26 cellular contexts compared by ENCODE assay signal in the genomic region with DNA sequence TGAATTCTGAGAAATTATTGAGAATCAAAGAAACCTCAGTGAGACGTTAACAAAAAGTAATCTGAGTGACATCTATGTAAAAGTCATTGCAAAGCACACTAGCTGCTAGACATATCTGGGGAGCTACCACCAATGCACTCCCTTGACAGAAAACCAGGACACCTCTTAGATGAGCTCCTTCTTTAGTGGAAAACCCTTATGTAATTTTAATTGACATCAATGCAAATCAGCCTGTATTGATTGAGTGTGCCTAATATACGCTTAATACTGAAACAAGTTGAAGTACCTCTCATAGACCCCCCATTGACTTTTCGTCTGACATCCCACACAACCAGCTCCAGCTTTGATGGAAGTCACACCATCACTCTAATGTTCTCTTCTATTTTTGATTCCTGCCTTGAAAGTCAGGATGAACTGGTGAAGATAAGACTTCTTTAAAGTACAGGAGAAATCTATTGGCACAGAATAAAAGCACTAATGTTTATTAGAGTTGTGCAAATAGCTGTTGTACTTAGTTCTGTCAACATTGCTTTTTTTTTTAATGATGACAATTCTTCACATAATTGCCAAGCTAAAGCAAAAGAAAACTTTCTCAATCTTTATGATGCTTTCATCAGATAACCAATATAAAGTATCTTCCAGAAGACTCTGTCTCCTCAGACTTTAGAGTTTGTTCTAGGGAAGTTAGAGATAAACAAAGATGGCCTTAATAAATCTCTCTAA.
"Had no signal": no experiment of that assay in that cellular context is flagged by ENCODE, and none has a peak within 500 bp of the region (broad histone marks: within the 10 kb centered on the region; RNA-seq: fewer than 3 reads in every experiment).

No MANE protein-coding gene starts in this region.

- H3K4me3 ChIP-seq: tibial artery had no signal

- H3K27ac ChIP-seq: tibial artery had no signal

- H3K9me3 ChIP-seq: tibial artery had no signal

- FAIRE-seq: urothelium cell line had no signal

- ATAC-seq: activated T-cell treated with anti-CD3 and anti-CD28 coated beads, Interleukin-2, amount 50 U/mL, for 72 hours; left ventricle myocardium superior; naive thymus-derived CD4-positive, alpha-beta T cell; T-helper 17 cell had no signal

- DNase-seq: activated CD4-positive, alpha-beta memory T cell treated with anti-CD3 and anti-CD28 coated beads, Interleukin-2, amount 10 ng/mL, durations not matched to agents 7 days and 5 days; activated CD4-positive, alpha-beta T cell treated with anti-CD3 and anti-CD28 coated beads for 48 hours; activated effector memory CD4-positive, alpha-beta T cell treated with anti-CD3 and anti-CD28 coated beads, Interleukin-2, amount 50 U/mL, for 16 hours; activated naive CD4-positive, alpha-beta T cell treated with anti-CD3 and anti-CD28 coated beads, Interleukin-2, amount 50 U/mL, for 16 hours; activated T-cell treated with anti-CD3 and anti-CD28 coated beads, Interleukin-2, amount 50 U/mL, for 72 hours; aorta; caudate nucleus; effector CD4-positive, alpha-beta T cell; erythroblast; foreskin melanocyte; glutamatergic neuron; hippocampal formation; left ventricle myocardium superior; naive thymus-derived CD4-positive, alpha-beta T cell; occipital lobe; posterior cingulate gyrus; stimulated activated CD4-positive, alpha-beta T cell treated with anti-CD3 and anti-CD28 coated beads, Interleukin-4, amount 100 ng/mL, for 4 hours; SW 1271; T-helper 17 cell; tibial artery had no signal

- H3K36me3 Mint-ChIP-seq: memory B cell; naive thymus-derived CD4-positive, alpha-beta T cell had no signal

- H3K27me3 ChIP-seq: tibial artery had no signal

- H3K4me3 Mint-ChIP-seq: activated CD4-positive, alpha-beta memory T cell treated with anti-CD3 and anti-CD28 coated beads, Interleukin-2, amount 10 ng/mL, durations not matched to agents 7 days and 5 days; activated T-cell treated with anti-CD3 and anti-CD28 coated beads, Interleukin-2, amount 50 U/mL, for 72 hours; brain; dendritic cell treated with granulocyte-macrophage colony-stimulating factor and Interleukin-4, amounts not matched to agents 40 ng/mL and 50 ng/mL, for 4 days; memory B cell; naive thymus-derived CD4-positive, alpha-beta T cell; neural crest cell; stimulated activated naive CD8-positive, alpha-beta T cell treated with anti-CD3 and anti-CD28 coated beads, Interleukin-15, Interleukin-2, amounts not matched to agents 100 ng/mL and 50 ng/mL, for 24 hours; T-helper 17 cell had no signal

- H3K27ac Mint-ChIP-seq: activated CD4-positive, alpha-beta memory T cell treated with anti-CD3 and anti-CD28 coated beads, Interleukin-2, amount 10 ng/mL, durations not matched to agents 7 days and 5 days; activated T-cell treated with anti-CD3 and anti-CD28 coated beads, Interleukin-2, amount 50 U/mL, for 72 hours; brain; dendritic cell treated with granulocyte-macrophage colony-stimulating factor and Interleukin-4, amounts not matched to agents 40 ng/mL and 50 ng/mL, for 4 days; memory B cell; naive thymus-derived CD4-positive, alpha-beta T cell; stimulated activated naive CD8-positive, alpha-beta T cell treated with anti-CD3 and anti-CD28 coated beads, Interleukin-15, Interleukin-2, amounts not matched to agents 100 ng/mL and 50 ng/mL, for 24 hours; T-helper 17 cell had no signal

- H3K27me3 Mint-ChIP-seq: brain; dendritic cell treated with granulocyte-macrophage colony-stimulating factor and Interleukin-4, amounts not matched to agents 40 ng/mL and 50 ng/mL, for 4 days had no signal

- H3K9me3 Mint-ChIP-seq: activated CD4-positive, alpha-beta memory T cell treated with anti-CD3 and anti-CD28 coated beads, Interleukin-2, amount 10 ng/mL, durations not matched to agents 7 days and 5 days; activated T-cell treated with anti-CD3 and anti-CD28 coated beads, Interleukin-2, amount 50 U/mL, for 72 hours; brain; dendritic cell treated with granulocyte-macrophage colony-stimulating factor and Interleukin-4, amounts not matched to agents 40 ng/mL and 50 ng/mL, for 4 days; memory B cell; naive thymus-derived CD4-positive, alpha-beta T cell; stimulated activated naive CD8-positive, alpha-beta T cell treated with anti-CD3 and anti-CD28 coated beads, Interleukin-15, Interleukin-2, amounts not matched to agents 100 ng/mL and 50 ng/mL, for 24 hours had no signal

- H3K4me1 Mint-ChIP-seq: activated CD4-positive, alpha-beta memory T cell treated with anti-CD3 and anti-CD28 coated beads, Interleukin-2, amount 10 ng/mL, durations not matched to agents 7 days and 5 days; memory B cell; naive thymus-derived CD4-positive, alpha-beta T cell; T-helper 17 cell had no signal
